ENCODE assay signal across 31 cellular contexts in the genomic region with DNA sequence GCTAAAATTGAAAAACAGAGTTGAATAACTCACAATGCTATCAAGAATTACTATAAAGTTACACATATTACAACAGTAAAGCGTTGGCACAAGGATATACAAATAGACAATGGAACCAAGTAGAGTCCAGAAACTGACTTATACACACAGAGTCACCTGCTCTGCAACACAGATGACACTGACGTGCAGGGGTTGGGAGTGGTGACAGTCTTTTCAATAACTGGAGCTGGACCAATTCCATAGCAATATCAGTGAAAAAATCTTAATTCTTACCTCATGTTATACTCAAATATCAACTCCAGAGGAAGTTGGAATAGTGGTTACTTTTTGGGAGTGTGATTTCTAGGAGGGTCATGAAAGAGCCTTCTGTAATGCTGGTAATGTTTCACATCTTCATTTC.
"Had no signal": no experiment of that assay in that cellular context is flagged by ENCODE, and none has a peak within 500 bp of the region (broad histone marks: within the 10 kb centered on the region; RNA-seq: fewer than 3 reads in every experiment).

No MANE protein-coding gene starts in this region.

- H3K9me3 ChIP-seq: adrenal gland, ascending aorta, body of pancreas had no signal

- H3K27ac ChIP-seq: adrenal gland, ascending aorta, body of pancreas, brain microvascular endothelial cell, breast epithelium, cardiac muscle cell had no signal

- ATAC-seq: activated naive CD4-positive, alpha-beta T cell treated with anti-CD3 and anti-CD28 coated beads, Interleukin-2, amount 50 U/mL, for 72 hours; activated naive CD8-positive, alpha-beta T cell treated with anti-CD3 and anti-CD28 coated beads, Interleukin-2, amount 50 U/mL, for 24 hours; activated T-cell treated with anti-CD3 and anti-CD28 coated beads, Interleukin-2, amount 50 U/mL, for 4 hours; activated T-cell treated with anti-CD3 and anti-CD28 coated beads, Interleukin-2, amount 50 U/mL, for 72 hours; activated T-helper 17 cell treated with anti-CD3 and anti-CD28 coated beads, Interleukin-2, amount 50 U/mL, for 72 hours; body of pancreas had no signal

- H3K27me3 ChIP-seq: adrenal gland, ascending aorta, body of pancreas, brain microvascular endothelial cell, breast epithelium, cardiac muscle cell had no signal

- H3K4me1 ChIP-seq: adrenal gland, ascending aorta, body of pancreas, breast epithelium had no signal

- DNase-seq: activated effector memory CD4-positive, alpha-beta T cell treated with anti-CD3 and anti-CD28 coated beads, Interleukin-2, amount 50 U/mL, for 16 hours; activated effector memory CD4-positive, alpha-beta T cell treated with Interleukin-2 at 50 U/mL for 16 hours; activated gamma-delta T cell; activated gamma-delta T cell treated with Interleukin-2 at 50 U/mL for 16 hours; activated naive CD4-positive, alpha-beta T cell; activated naive CD4-positive, alpha-beta T cell treated with anti-CD3 and anti-CD28 coated beads for 36 hours; activated naive CD4-positive, alpha-beta T cell treated with anti-CD3 and anti-CD28 coated beads, Interleukin-2, amount 10 ng/mL, durations not matched to agents 7 days and 5 days; activated naive CD4-positive, alpha-beta T cell treated with anti-CD3 and anti-CD28 coated beads, Interleukin-2, amount 50 U/mL, for 16 hours; activated naive CD4-positive, alpha-beta T cell treated with Interleukin-2 at 50 U/mL for 16 hours; activated naive CD8-positive, alpha-beta T cell treated with anti-CD3 and anti-CD28 coated beads for 36 hours; activated naive CD8-positive, alpha-beta T cell treated with anti-CD3 and anti-CD28 coated beads, Interleukin-2, amount 10 ng/mL, durations not matched to agents 7 days and 5 days; activated naive CD8-positive, alpha-beta T cell treated with anti-CD3 and anti-CD28 coated beads, Interleukin-2, amount 50 U/mL, for 24 hours; activated T-cell treated with anti-CD3 and anti-CD28 coated beads, Interleukin-2, amount 50 U/mL, for 24 hours; activated T-cell treated with anti-CD3 and anti-CD28 coated beads, Interleukin-2, amount 50 U/mL, for 4 hours; activated T-cell treated with anti-CD3 and anti-CD28 coated beads, Interleukin-2, amount 50 U/mL, for 48 hours; activated T-cell treated with anti-CD3 and anti-CD28 coated beads, Interleukin-2, amount 50 U/mL, for 72 hours; adrenal gland; amniotic stem cell; amygdala; anterior cingulate cortex; aorta; body of pancreas; brain microvascular endothelial cell; caudate nucleus; central memory CD4-positive, alpha-beta T cell; cerebellar nuclear complex had no signal

- H3K36me3 ChIP-seq: adrenal gland, ascending aorta, brain microvascular endothelial cell, breast epithelium, cardiac muscle cell had no signal

- H3K4me3 ChIP-seq: adrenal gland, ascending aorta, body of pancreas, breast epithelium, cardiac muscle cell had no signal
